ENCODE assay signal across 22 cellular contexts in the genomic region with DNA sequence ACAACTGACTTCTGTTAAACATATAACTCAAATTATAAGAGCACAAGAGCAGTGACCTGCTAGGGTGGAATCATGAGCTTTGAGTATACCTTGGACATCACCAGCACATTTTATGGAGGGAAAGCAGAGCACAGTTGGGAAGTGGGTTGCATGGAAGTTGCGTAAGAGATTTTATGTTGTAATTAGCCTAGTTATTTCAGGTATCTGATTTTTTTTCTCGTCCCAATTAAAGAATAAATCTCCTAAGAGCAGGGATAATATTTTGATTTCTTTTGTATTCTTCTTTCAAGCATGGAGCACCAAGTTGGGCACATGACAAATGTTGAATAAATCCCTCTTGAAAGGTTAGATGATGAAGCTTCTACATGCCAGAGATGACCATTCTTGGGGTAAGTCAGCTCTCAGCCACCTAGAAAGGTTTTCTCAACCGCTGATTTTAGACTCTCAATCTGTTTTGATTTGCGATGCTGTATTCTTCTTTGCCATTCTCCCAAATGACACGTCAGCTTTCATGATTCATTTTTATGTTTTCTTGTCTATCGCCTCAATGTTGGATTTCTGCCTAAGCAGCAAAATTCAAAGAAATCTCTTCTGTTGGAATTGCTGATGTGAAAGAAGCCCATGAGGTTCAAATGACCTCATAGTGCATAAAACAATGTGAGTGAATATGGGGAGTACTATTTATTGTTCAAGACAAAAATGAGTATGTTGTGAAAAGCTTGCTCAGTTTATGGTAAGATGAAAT.
"Had no signal": no experiment of that assay in that cellular context is flagged by ENCODE, and none has a peak within 500 bp of the region (broad histone marks: within the 10 kb centered on the region; RNA-seq: fewer than 3 reads in every experiment).

No MANE protein-coding gene starts in this region.

- FAIRE-seq: small intestine, urothelium cell line had no signal

- H3K9me3 Mint-ChIP-seq: activated CD4-positive, alpha-beta memory T cell treated with anti-CD3 and anti-CD28 coated beads for 36 hours; activated naive CD4-positive, alpha-beta T cell treated with anti-CD3 and anti-CD28 coated beads for 36 hours; activated naive CD8-positive, alpha-beta T cell treated with anti-CD3 and anti-CD28 coated beads, Interleukin-2, amount 10 ng/mL, durations not matched to agents 7 days and 5 days; central memory CD8-positive, alpha-beta T cell; stimulated activated memory B cell treated with anti-CD40 and anti-IgM and Interleukin-4, amounts not matched to agents 10 μg/mL and 1 μg/mL and 100 μg/mL, for 72 hours had no signal

- H3K36me3 Mint-ChIP-seq: activated CD4-positive, alpha-beta memory T cell treated with anti-CD3 and anti-CD28 coated beads for 36 hours; activated naive CD8-positive, alpha-beta T cell treated with anti-CD3 and anti-CD28 coated beads, Interleukin-2, amount 10 ng/mL, durations not matched to agents 7 days and 5 days; stimulated activated memory B cell treated with anti-CD40 and anti-IgM and Interleukin-4, amounts not matched to agents 10 μg/mL and 1 μg/mL and 100 μg/mL, for 72 hours had no signal

- H2AFZ ChIP-seq: hepatocyte, parathyroid adenoma had no signal

- H3K4me1 ChIP-seq: esophagus squamous epithelium, parathyroid adenoma, stomach, transverse colon had no signal

- DNase-seq: activated CD4-positive, alpha-beta memory T cell treated with anti-CD3 and anti-CD28 coated beads for 36 hours; activated CD4-positive, alpha-beta T cell treated with anti-CD3 and anti-CD28 coated beads for 48 hours; activated naive CD4-positive, alpha-beta T cell treated with anti-CD3 and anti-CD28 coated beads for 36 hours; activated naive CD8-positive, alpha-beta T cell treated with anti-CD3 and anti-CD28 coated beads, Interleukin-2, amount 10 ng/mL, durations not matched to agents 7 days and 5 days; activated T-cell treated with anti-CD3 and anti-CD28 coated beads, Interleukin-2, amount 50 U/mL, for 48 hours; amygdala; endodermal cell; esophagus squamous epithelium; foreskin melanocyte; glutamatergic neuron; left cardiac atrium; nephron progenitor cell; right cardiac atrium; small intestine; stomach; transverse colon had no signal

- H3K27ac ChIP-seq: coronary artery, esophagus squamous epithelium, hepatocyte, parathyroid adenoma, stomach, transverse colon had no signal

- H3K4me1 Mint-ChIP-seq: activated naive CD8-positive, alpha-beta T cell treated with anti-CD3 and anti-CD28 coated beads, Interleukin-2, amount 10 ng/mL, durations not matched to agents 7 days and 5 days; central memory CD8-positive, alpha-beta T cell; stimulated activated memory B cell treated with anti-CD40 and anti-IgM and Interleukin-4, amounts not matched to agents 10 μg/mL and 1 μg/mL and 100 μg/mL, for 72 hours had no signal

- H3K36me3 ChIP-seq: esophagus squamous epithelium, stomach, transverse colon had no signal

- H3K79me2 ChIP-seq: hepatocyte, parathyroid adenoma had no signal

- H3K27me3 ChIP-seq: hepatocyte, stomach, transverse colon had no signal

- H3K4me3 Mint-ChIP-seq: activated CD4-positive, alpha-beta memory T cell treated with anti-CD3 and anti-CD28 coated beads for 36 hours; activated naive CD4-positive, alpha-beta T cell treated with anti-CD3 and anti-CD28 coated beads for 36 hours; activated naive CD8-positive, alpha-beta T cell treated with anti-CD3 and anti-CD28 coated beads, Interleukin-2, amount 10 ng/mL, durations not matched to agents 7 days and 5 days; central memory CD8-positive, alpha-beta T cell; endodermal cell; nephron progenitor cell; stimulated activated memory B cell treated with anti-CD40 and anti-IgM and Interleukin-4, amounts not matched to agents 10 μg/mL and 1 μg/mL and 100 μg/mL, for 72 hours had no signal

- ATAC-seq: left cardiac atrium; right cardiac atrium; stimulated activated memory B cell treated with anti-CD40 and anti-IgM and Interleukin-4, amounts not matched to agents 10 μg/mL and 1 μg/mL and 100 μg/mL, for 72 hours had no signal

- H3K9ac ChIP-seq: parathyroid adenoma had no signal

- H3K4me3 ChIP-seq: coronary artery, esophagus squamous epithelium, hepatocyte, stomach, transverse colon had no signal

- H3K9me3 ChIP-seq: esophagus squamous epithelium, stomach, transverse colon had no signal

- H3K4me2 ChIP-seq: hepatocyte had no signal

- H3K27ac Mint-ChIP-seq: activated CD4-positive, alpha-beta memory T cell treated with anti-CD3 and anti-CD28 coated beads for 36 hours; activated naive CD4-positive, alpha-beta T cell treated with anti-CD3 and anti-CD28 coated beads for 36 hours; activated naive CD8-positive, alpha-beta T cell treated with anti-CD3 and anti-CD28 coated beads, Interleukin-2, amount 10 ng/mL, durations not matched to agents 7 days and 5 days; endodermal cell; nephron progenitor cell; stimulated activated memory B cell treated with anti-CD40 and anti-IgM and Interleukin-4, amounts not matched to agents 10 μg/mL and 1 μg/mL and 100 μg/mL, for 72 hours had no signal
